In the genomic region with DNA sequence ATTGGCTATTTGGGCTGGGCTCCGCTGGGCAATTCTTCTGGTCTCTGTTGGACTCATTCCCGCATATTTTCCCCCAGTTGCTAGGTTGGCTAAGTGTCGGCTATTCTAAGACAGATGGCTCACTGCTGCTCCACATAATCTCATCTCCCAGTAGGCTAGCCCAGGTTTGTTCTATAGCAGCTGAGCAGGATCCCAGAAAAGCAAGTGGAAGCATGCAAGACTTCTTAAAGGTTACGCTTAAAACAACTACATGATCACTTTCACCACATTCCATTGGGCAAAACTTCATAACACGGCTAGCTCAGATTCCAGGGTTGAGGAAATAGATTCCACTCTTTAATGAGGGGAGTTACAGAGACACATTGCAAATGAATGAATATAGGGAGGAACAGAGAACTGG, we compare ENCODE assay signal across 22 cellular contexts. TPM values are rescaled to one million over a fixed set of nuclear protein-coding genes. Genes with fewer than 3 reads are reported as not detected.
DNase-seq lines count a peak whose midpoint lies in the region; ATAC-seq and TF ChIP-seq lines count a peak whose summit lies in the region.
"Had no signal": no experiment of that assay in that cellular context is flagged by ENCODE, and none has a peak within 500 bp of the region (broad histone marks: within the 10 kb centered on the region; RNA-seq: fewer than 3 reads in every experiment).

No MANE protein-coding gene starts in this region.

- H3K27me3 ChIP-seq in RWPE2 (ENCODE audit: insufficient read depth, poor library complexity, severe bottlenecking) (no peaks in the 10 kb centered on the region), trophoblast cell (ENCODE audit: insufficient read depth, low read length) (no peaks in the 10 kb centered on the region)

- no peak overlapping the region for H3K4ac ChIP-seq in trophoblast cell (ENCODE audit: low read depth, low read length)

- WGBS in trophoblast cell (ENCODE audit: extremely low coverage, insufficient coverage, insufficient read length): no CpG with 5 or more reads among the region's 5 CpGs

- H2BK120ac ChIP-seq in trophoblast cell (ENCODE audit: insufficient read depth, low read length, poor library complexity): no peak overlapping the region

- no peak overlapping the region for H4K91ac ChIP-seq in trophoblast cell (ENCODE audit: low read depth, low read length)

- H3K27ac ChIP-seq in RWPE2 (ENCODE audit: poor library complexity, severe bottlenecking) (no peak overlapping the region), trophoblast cell (ENCODE audit: low read depth, low read length) (no peak overlapping the region)

- H3K36me3 ChIP-seq in RWPE2 (ENCODE audit: low read depth) (peaks cover 13% of the 10 kb centered on the region; the same call in 1 of the 2 replicates), trophoblast cell (ENCODE audit: control insufficient read depth in 1 of 2, insufficient read depth in 2 of 2, low read length in 2 of 2) (peaks cover 3 to 6% of the 10 kb centered on the region in 2 experiments)

- peak; percentile 40; the same call in 2 of the 3 replicates for ATAC-seq in RWPE2 (ENCODE audit: low read depth)
- ATAC-seq in esophagus mucosa: peak; percentile 82
- ATAC-seq in HG02885 (IDR thresholded peaks at IDR 0.05; ENCODE audit: poor library complexity, unreplicated experiment): no peak
- ATAC-seq: HCT116, K562, Panc1, Right ventricle myocardium inferior had no signal

- H3K18ac ChIP-seq in trophoblast cell (ENCODE audit: low read length): no peak overlapping the region

- H3K4me1 Mint-ChIP-seq in activated CD4-positive, alpha-beta T cell treated with anti-CD3 and anti-CD28 coated beads, Interleukin-2, amount 10 ng/mL, durations not matched to agents 24 days and 14 days: peaks cover 2% of the 10 kb centered on the region
- H3K4me1 Mint-ChIP-seq: CD14-positive monocyte had no signal

- H3K4me1 ChIP-seq in RWPE2 (ENCODE audit: insufficient read depth, poor library complexity, severe bottlenecking) (no peaks in the 10 kb centered on the region), trophoblast cell (ENCODE audit: control insufficient read depth in 1 of 2, insufficient read depth in 2 of 2, low read length in 2 of 2) (peaks cover 0 to 7% of the 10 kb centered on the region in 2 experiments)

- no peak overlapping the region for H2AK5ac ChIP-seq in trophoblast cell (ENCODE audit: low read length)

- no peak overlapping the region for H2BK5ac ChIP-seq in trophoblast cell (ENCODE audit: low read depth, low read length, poor library complexity)

- no peak overlapping the region for H2BK12ac ChIP-seq in trophoblast cell (ENCODE audit: low read length)

- DNase-seq in EH (ENCODE audit: low read depth) (peak; percentile 69), RWPE2 (ENCODE audit: low spot score) (no peak), trophoblast cell (peak; percentile 58 to 89), COLO829 (ENCODE audit: low spot score) (no peak)
- no peak for DNase-seq in activated CD4-positive, alpha-beta T cell treated with anti-CD3 and anti-CD28 coated beads, Interleukin-2, amount 10 ng/mL, durations not matched to agents 24 days and 14 days
- DNase-seq: AML-193, DMS 273 treated with DMSO at 0.1 percent for 48 hours, DND-41, GDM1, GOT3, NCI-H1092 treated with DMSO at 0.1 percent for 48 hours, NCI-H146, NCI-H2029 treated with DMSO at 0.1 percent for 48 hours, NCI-H2171, NCI-H526 had no signal

- no peak overlapping the region for H3K14ac ChIP-seq in trophoblast cell (ENCODE audit: low read length)

- no peak overlapping the region for H3K4me3 Mint-ChIP-seq in activated CD4-positive, alpha-beta T cell treated with anti-CD3 and anti-CD28 coated beads, Interleukin-2, amount 10 ng/mL, durations not matched to agents 24 days and 14 days
- H3K4me3 Mint-ChIP-seq: CD14-positive monocyte had no signal

- no peak overlapping the region for H3K4me3 ChIP-seq in RWPE2 (ENCODE audit: severe bottlenecking)
- H3K4me3 ChIP-seq in trophoblast cell (ENCODE audit: low read depth, low read length): no peak overlapping the region
- H3K4me3 ChIP-seq: K562 had no signal

- H3K79me1 ChIP-seq in trophoblast cell (ENCODE audit: low read length): no peaks in the 10 kb centered on the region

- intact Hi-C loops in activated CD4-positive, alpha-beta T cell treated with anti-CD3 and anti-CD28 coated beads, Interleukin-2, amount 10 ng/mL, durations not matched to agents 24 days and 14 days (cut with micrococcal nuclease): no loop called here

- no peaks in the 10 kb centered on the region for H3K79me2 ChIP-seq in trophoblast cell (ENCODE audit: control insufficient read depth, insufficient read depth, low read length, poor library complexity)

- TF ChIP-seq CTCF in RWPE2 (IDR thresholded peaks at IDR 0.05; ENCODE audit: poor library complexity, severe bottlenecking): no peak

- H3K9ac ChIP-seq in trophoblast cell (ENCODE audit: low read length): peak overlapping the region; percentile 52

- H3K23ac ChIP-seq in trophoblast cell (ENCODE audit: low read length): no peak overlapping the region

- peaks cover 21% of the 10 kb centered on the region for H3K9me3 Mint-ChIP-seq in activated CD4-positive, alpha-beta T cell treated with anti-CD3 and anti-CD28 coated beads, Interleukin-2, amount 10 ng/mL, durations not matched to agents 24 days and 14 days

- no peak overlapping the region for H3K27ac Mint-ChIP-seq in activated CD4-positive, alpha-beta T cell treated with anti-CD3 and anti-CD28 coated beads, Interleukin-2, amount 10 ng/mL, durations not matched to agents 24 days and 14 days
- H3K27ac Mint-ChIP-seq: CD14-positive monocyte had no signal

- H4K8ac ChIP-seq in trophoblast cell (ENCODE audit: low read depth, low read length): no peak overlapping the region

- no peaks in the 10 kb centered on the region for H3K27me3 Mint-ChIP-seq in activated CD4-positive, alpha-beta T cell treated with anti-CD3 and anti-CD28 coated beads, Interleukin-2, amount 10 ng/mL, durations not matched to agents 24 days and 14 days

- no peak overlapping the region for H4K12ac ChIP-seq in trophoblast cell (ENCODE audit: low read depth, low read length)

- H3K4me2 ChIP-seq in trophoblast cell (ENCODE audit: low read length): no peak overlapping the region

- H3K9me3 ChIP-seq in RWPE2 (ENCODE audit: severe bottlenecking): peaks cover 13% of the 10 kb centered on the region
- H3K9me3 ChIP-seq in trophoblast cell (ENCODE audit: insufficient read depth, low read depth, low read length): no peaks in the 10 kb centered on the region

- H2AFZ ChIP-seq in trophoblast cell (ENCODE audit: insufficient read depth, low read length, poor library complexity): no peak overlapping the region

- peaks cover 39% of the 10 kb centered on the region for H3K36me3 Mint-ChIP-seq in activated CD4-positive, alpha-beta T cell treated with anti-CD3 and anti-CD28 coated beads, Interleukin-2, amount 10 ng/mL, durations not matched to agents 24 days and 14 days (ENCODE audit: low read depth)

RNA-seq across cellular contexts. Expression of a gene that starts 12.9 kb away (rescaled TPM):
- 4.0 TPM for total RNA-seq in esophagus mucosa
- 4.5 and 4.6 TPM in 2 replicates for polyA plus RNA-seq in trophoblast cell (2013)
- 4.4 and 5.7 TPM in 2 replicates for total RNA-seq in activated CD4-positive, alpha-beta T cell treated with anti-CD3 and anti-CD28 coated beads, Interleukin-2, amount 10 ng/mL, durations not matched to agents 24 days and 14 days

Comparison
In these comparisons a context has a peak if more than half of its experiments do, and no peak if none do; other contexts are left out.
1. DNase-seq: peak in EH (single experiment) and trophoblast cell (2 of 2); none in RWPE2 (single experiment), COLO829 (single experiment) and activated CD4-positive, alpha-beta T cell treated with anti-CD3 and anti-CD28 coated beads, Interleukin-2, amount 10 ng/mL, durations not matched to agents 24 days and 14 days (single experiment).